ENCODE assay signal across 8 cellular contexts in genomic region chr17:16442594-16443389, GRCh38. TPM values are rescaled to one million over a fixed set of nuclear protein-coding genes. Genes with fewer than 3 reads are reported as not detected.
A peak's percentile ranks its signal among the peaks of the same experiment; 100 is the strongest.
DNase-seq lines count a peak whose midpoint lies in the region; ATAC-seq, FAIRE-seq and TF ChIP-seq lines count a peak whose summit lies in the region.

No MANE protein-coding gene starts in this region.

- TF ChIP-seq RAD21 in GM12878 (IDR thresholded peaks at IDR 0.05; ENCODE audit: insufficient read depth, low read depth, low read length): no peak

- no peaks in the 10 kb centered on the region for H3K27me3 ChIP-seq in GM12878 (replicated peaks in 1 of 2; ENCODE audit: control insufficient read depth in 2 of 2, insufficient read depth in 2 of 2, low read length in 1 of 2)
- H3K27me3 ChIP-seq in skeletal muscle satellite cell (ENCODE audit: control insufficient read depth, insufficient read depth, low read length): no peaks in the 10 kb centered on the region

- no TSS peak for BruUV-seq in GM12878 (replicated peaks; lab: Mats Ljungman, UMichigan)

- CTCF ChIA-PET in activated CD4-positive, alpha-beta T cell treated with anti-CD3 and anti-CD28 coated beads for 36 hours (lab: Charles Lee): interaction anchor here (0.6 to 2.6 kb wide), 8 partner anchors 8 to 90 kb away, joined by 3 to 12 read pairs (median 4); partner anchors contain the start of gene CENPV
- CTCF ChIA-PET in GM12878 (lab: Yijun Ruan, JAX): interaction anchor here (0.9 to 4.4 kb wide), 10 partner anchors 8 to 147 kb away, joined by 3 to 35 read pairs (median 12); partner anchors contain the start of gene TRPV2

- no peak for DNase-seq in activated CD4-positive, alpha-beta T cell treated with anti-CD3 and anti-CD28 coated beads for 36 hours
- no peak for DNase-seq in activated CD4-positive, alpha-beta T cell treated with anti-CD3 and anti-CD28 coated beads for 48 hours
- DNase-seq in NCI-H82 (lab: John Stamatoyannopoulos, UW) (peak; percentile 69), GM12878 (ENCODE audit: low read depth, low spot score) (no peak), T1000 (lab: John Stamatoyannopoulos, UW) (no peak), NCI-H510A treated with DMSO at 0.1 percent for 48 hours (lab: John Stamatoyannopoulos, UW) (no peak), anterior cingulate cortex (lab: John Stamatoyannopoulos, UW) (no peak)

- H3K4me3 Mint-ChIP-seq in activated CD4-positive, alpha-beta T cell treated with anti-CD3 and anti-CD28 coated beads for 36 hours: peak overlapping the region; percentile 99

- 47% methylated on average over 6 of the region's 6 CpGs for WGBS in GM12878 (ENCODE audit: insufficient coverage, insufficient replicate concordance, low lambda C conversion rate, missing lambda C conversion rate)

- H3K9ac ChIP-seq in GM12878 (ENCODE audit: control insufficient read depth, insufficient read depth, low read length) (peak overlapping the region; percentile 95), skeletal muscle satellite cell (ENCODE audit: low read depth, low read length) (peak overlapping the region; percentile 32)

- RAD21 ChIA-PET in GM12878 (lab: Charles Lee; ENCODE audit: unreplicated experiment): interaction anchor here (1.8 to 5.4 kb wide), 2 partner anchors 10 to 26 kb away, joined by 5 to 82 read pairs; partner anchors contain the start of gene TRPV2

- H3K27me3 Mint-ChIP-seq in activated CD4-positive, alpha-beta T cell treated with anti-CD3 and anti-CD28 coated beads for 36 hours: no peaks in the 10 kb centered on the region

- H4K20me1 ChIP-seq in GM12878 (ENCODE audit: control insufficient read depth, insufficient read depth): peaks cover 6% of the 10 kb centered on the region

- TF ChIP-seq EP300 in GM12878 (IDR thresholded peaks at IDR 0.05; ENCODE audit: borderline replicate concordance in 1 of 2, control insufficient read depth in 1 of 2, low read depth in 2 of 2, low read length in 2 of 2): no peak

- no peaks in the 10 kb centered on the region; the same call in 2 of the 3 replicates for H3K9me3 ChIP-seq in GM12878 (replicated peaks; ENCODE audit: control insufficient read depth, insufficient read depth, low read length)
- no peaks in the 10 kb centered on the region for H3K9me3 ChIP-seq in skeletal muscle satellite cell (replicated peaks; ENCODE audit: low read length)

- peaks cover 25 to 39% of the 10 kb centered on the region in 2 experiments for H3K36me3 ChIP-seq in GM12878 (ENCODE audit: control insufficient read depth in 2 of 2, insufficient read depth in 2 of 2, low read length in 1 of 2)
- H3K36me3 ChIP-seq in skeletal muscle satellite cell (ENCODE audit: insufficient read depth, low read length): peaks cover 63% of the 10 kb centered on the region

- H2AFZ ChIP-seq in GM12878 (ENCODE audit: control insufficient read depth, low read depth, low read length): no peak overlapping the region

- in situ Hi-C loops in GM12878 (cut with MboI): no loop called here

- no peaks in the 10 kb centered on the region for H3K9me3 Mint-ChIP-seq in activated CD4-positive, alpha-beta T cell treated with anti-CD3 and anti-CD28 coated beads for 36 hours (ENCODE audit: low read depth)

- POLR2A ChIA-PET in activated CD4-positive, alpha-beta T cell treated with anti-CD3 and anti-CD28 coated beads for 36 hours (lab: Charles Lee): no interaction called here
- POLR2A ChIA-PET in GM12878 (lab: Charles Lee): interaction anchor here (1.1 kb wide), 1 partner anchor 23 kb away, joined by 3 read pairs; no protein-coding TSS in a partner anchor

- TF ChIP-seq POLR2A in GM12878 (IDR thresholded peaks at IDR 0.05; ENCODE audit: low read depth, low read length): peak; percentile 53; the same call in 1 of the 2 replicates

- peak overlapping the region; percentile 99 for H3K27ac Mint-ChIP-seq in activated CD4-positive, alpha-beta T cell treated with anti-CD3 and anti-CD28 coated beads for 36 hours

- SMC1A ChIA-PET in GM12878 (lab: Charles Lee; ENCODE audit: uncharacterized antibody, unreplicated experiment): interaction anchor here (1.0 to 2.6 kb wide), 4 partner anchors 10 to 79 kb away, joined by 3 to 23 read pairs (median 4); no protein-coding TSS in a partner anchor

- ATAC-seq in activated CD4-positive, alpha-beta T cell treated with anti-CD3 and anti-CD28 coated beads for 36 hours: no peak
- no peak for ATAC-seq in GM12878

- H3K4me2 ChIP-seq in GM12878 (ENCODE audit: control insufficient read depth, insufficient read depth) (peak overlapping the region; percentile 97), skeletal muscle satellite cell (ENCODE audit: low read length) (peak overlapping the region; percentile 89)

- peaks cover 55% of the 10 kb centered on the region for H3K79me2 ChIP-seq in GM12878 (ENCODE audit: control insufficient read depth, insufficient read depth, low read length)

- H3K36me3 Mint-ChIP-seq in activated CD4-positive, alpha-beta T cell treated with anti-CD3 and anti-CD28 coated beads for 36 hours (ENCODE audit: low read depth): peaks cover 81% of the 10 kb centered on the region

- H3K27ac ChIP-seq in GM12878 (ENCODE audit: control insufficient read depth, insufficient read depth): peak overlapping the region; percentile 79

- no peak for TF ChIP-seq CTCF in GM12878 (IDR thresholded peaks at IDR 0.05 in 2 of 3, conservative IDR thresholded peaks at IDR 0.05 in 1 of 3; ENCODE audit: control insufficient read depth in 2 of 3, extremely low read depth in 1 of 3, insufficient read depth in 1 of 3, low read depth in 3 of 3, low read length in 3 of 3)

- H3K4me3 ChIP-seq in GM12878 (peak overlapping the region; percentile 97), skeletal muscle satellite cell (ENCODE audit: low read length) (no peak overlapping the region)

- intact Hi-C loops in activated CD4-positive, alpha-beta T cell treated with anti-CD3 and anti-CD28 coated beads for 36 hours (cut with DNase I, micrococcal nuclease): no loop called here
- intact Hi-C loops in GM12878 (cut with micrococcal nuclease; ENCODE audit: unreplicated experiment): no loop called here

- peaks cover 10% of the 10 kb centered on the region for H3K4me1 ChIP-seq in GM12878 (ENCODE audit: control insufficient read depth, insufficient read depth, low read length)
- H3K4me1 ChIP-seq in skeletal muscle satellite cell (ENCODE audit: control insufficient read depth, insufficient read depth, low read length): peaks cover 37% of the 10 kb centered on the region

- FAIRE-seq in GM12878 (lab: Jason Lieb, UNC): no peak

- H3K4me1 Mint-ChIP-seq in activated CD4-positive, alpha-beta T cell treated with anti-CD3 and anti-CD28 coated beads for 36 hours: peaks cover 58% of the 10 kb centered on the region

RNA-seq across cellular contexts. Expression of gene TRPV2, which starts 27.4 kb away (rescaled TPM):
- total RNA-seq in activated CD4-positive, alpha-beta T cell treated with anti-CD3 and anti-CD28 coated beads for 36 hours: 10 to 100 TPM; 24.3 to 35.6 TPM
- total RNA-seq in GM12878 (2013; cell fraction: nucleolus; rRNA removed): 149 and 160 TPM in 2 replicates
- total RNA-seq in GM12878 (2014; rRNA removed) (59.4 and 61.3 TPM in 2 replicates), GM12878 (2014; rRNA removed; fragmentation: Illumina TruSeq; extraction: Trizol) (25.6 and 29.7 TPM in 2 replicates), GM12878 (2021) (87.4 and 93.7 TPM in 2 replicates)
- polyA plus RNA-seq in GM12878 (2011; ENCODE audit: low read depth): 30.3 TPM
- polyA plus RNA-seq in GM12878 (2011; rRNA removed) (33.3 and 82.6 TPM in 2 replicates), GM12878 (2014; fragmentation: Illumina TruSeq; extraction: Trizol) (15.4 and 27.3 TPM in 2 replicates), GM12878 (2014; fragmentation: Nextera tagmentation; extraction: Ambion mirVana) (10 to 100 TPM in 1 of 2 experiments, 1 to 10 TPM in 1; 8.9 to 29.2 TPM), GM12878 (2014; rRNA removed) (48.8 and 58.4 TPM in 2 replicates), GM12878 (2016; fragmentation: Nextera tagmentation; extraction: Ambion mirVana) (10 to 100 TPM; 83.6 to 94.4 TPM)
- polyA plus RNA-seq in GM12878 (2011; cell fraction: cytosol; rRNA removed): 82.4 and 108 TPM in 2 replicates
- 175 and 207 TPM in 2 replicates for polyA plus RNA-seq in GM12878 (2011; cell fraction: nucleus; rRNA removed)
- 53.6 and 60.7 TPM in 2 replicates for polyA plus RNA-seq in GM12878 (2012)
- 96.8 and 119 TPM in 2 replicates for polyA minus RNA-seq in GM12878 (2011; rRNA and poly(A)+ RNA removed)
- 62.9 and 70.0 TPM in 2 replicates for polyA minus RNA-seq in GM12878 (2011; cell fraction: cytosol; rRNA and poly(A)+ RNA removed)
- 41.5 and 63.6 TPM in 2 replicates for polyA minus RNA-seq in GM12878 (2011; cell fraction: nucleus; rRNA and poly(A)+ RNA removed)
- total RNA-seq in skeletal muscle satellite cell (2012; rRNA removed): 59.8 and 117 TPM in 2 replicates

RNA-seq across cellular contexts. Expression of gene LRRC75A, which starts 49.2 kb away (rescaled TPM):
- 1 to 10 TPM; 1.1 to 1.2 TPM for total RNA-seq in activated CD4-positive, alpha-beta T cell treated with anti-CD3 and anti-CD28 coated beads for 36 hours
- 0.15 TPM in 1 of 2 replicates, not detected in the other for total RNA-seq in GM12878 (2013; cell fraction: nucleolus; rRNA removed)
- total RNA-seq in GM12878 (2014; rRNA removed) (0.06 and 0.11 TPM in 2 replicates), GM12878 (2014; rRNA removed; fragmentation: Illumina TruSeq; extraction: Trizol) (not detected in 2 replicates), GM12878 (2021) (0.05 and 0.16 TPM in 2 replicates)
- polyA plus RNA-seq in GM12878 (2011; ENCODE audit: low read depth): 1.4 TPM
- polyA plus RNA-seq in GM12878 (2011; rRNA removed) (0.07 TPM in 1 of 2 replicates, not detected in the other), GM12878 (2014; fragmentation: Illumina TruSeq; extraction: Trizol) (0.01 and 0.13 TPM in 2 replicates), GM12878 (2014; fragmentation: Nextera tagmentation; extraction: Ambion mirVana) (under 1 TPM; 0.11 to 0.27 TPM), GM12878 (2014; rRNA removed) (0.08 TPM in 1 of 2 replicates, not detected in the other), GM12878 (2016; fragmentation: Nextera tagmentation; extraction: Ambion mirVana) (1 to 10 TPM; 1.0 to 1.3 TPM)
- 0.04 and 0.18 TPM in 2 replicates for polyA plus RNA-seq in GM12878 (2011; cell fraction: cytosol; rRNA removed)
- polyA plus RNA-seq in GM12878 (2011; cell fraction: nucleus; rRNA removed): 0.12 and 0.15 TPM in 2 replicates
- 0.44 and 0.54 TPM in 2 replicates for polyA plus RNA-seq in GM12878 (2012)
- polyA minus RNA-seq in GM12878 (2011; rRNA and poly(A)+ RNA removed): 0.31 TPM in 1 of 2 replicates, not detected in the other
- not detected in 2 replicates for polyA minus RNA-seq in GM12878 (2011; cell fraction: cytosol; rRNA and poly(A)+ RNA removed)
- polyA minus RNA-seq in GM12878 (2011; cell fraction: nucleus; rRNA and poly(A)+ RNA removed): 0.12 and 0.19 TPM in 2 replicates
- total RNA-seq in skeletal muscle satellite cell (2012; rRNA removed): 0.51 and 0.87 TPM in 2 replicates
